Comparison of ENCODE assay signal across 10 cellular contexts in genomic region chr9:125255781-125256391, GRCh38. TPM values are rescaled to one million over a fixed set of nuclear protein-coding genes. Genes with fewer than 3 reads are reported as not detected.
DNase-seq lines count a peak whose midpoint lies in the region; ATAC-seq, FAIRE-seq and TF ChIP-seq lines count a peak whose summit lies in the region.
"Had no signal": no experiment of that assay in that cellular context is flagged by ENCODE, and none has a peak within 500 bp of the region (broad histone marks: within the 10 kb centered on the region; RNA-seq: fewer than 3 reads in every experiment).

No MANE protein-coding gene starts in this region.

- H3K9me3 ChIP-seq in A549 (no peaks in the 10 kb centered on the region), OCI-LY7 (ENCODE audit: low read length) (no peaks in the 10 kb centered on the region), MG63 (no peaks in the 10 kb centered on the region), mucosa of descending colon (no peaks in the 10 kb centered on the region)

- TF ChIP-seq POLR2A in A549 (IDR thresholded peaks at IDR 0.05; ENCODE audit: low read length), result no peak
- TF ChIP-seq POLR2A in erythroblast (IDR thresholded peaks at IDR 0.05; ENCODE audit: low read length), result no peak

- intact Hi-C loops in OCI-LY7 (cut with micrococcal nuclease; ENCODE audit: unreplicated experiment), result loop anchor here (1.0 kb wide), 1 partner anchor 118 kb away; no protein-coding TSS in a partner anchor
- intact Hi-C loops in mucosa of descending colon (cut with DNase I, micrococcal nuclease), result no loop called here

- no peaks in the 10 kb centered on the region for H3K9me2 ChIP-seq in OCI-LY7 (ENCODE audit: insufficient read depth, low read length)

- WGBS in A549 (ENCODE audit: missing lambda C conversion rate), result 38% methylated on average over 2 of the region's 2 CpGs

- H4K20me1 ChIP-seq in OCI-LY7 (ENCODE audit: insufficient read depth, low read length), result no peaks in the 10 kb centered on the region

- H3K36me3 ChIP-seq in OCI-LY7 (ENCODE audit: insufficient read depth, low read length) (no peaks in the 10 kb centered on the region), MG63 (no peaks in the 10 kb centered on the region), mucosa of descending colon (ENCODE audit: low read depth) (no peaks in the 10 kb centered on the region)

- TF ChIP-seq CTCF in A549 (IDR thresholded peaks at IDR 0.05), result peak; percentile 60
- peak; percentile 46 for TF ChIP-seq CTCF in GM10248 (IDR thresholded peaks at IDR 0.05; ENCODE audit: control extremely low read depth, extremely low read depth, low read depth, missing control alignments)
- peak; percentile 74 for TF ChIP-seq CTCF in OCI-LY7 (conservative IDR thresholded peaks at IDR 0.05; ENCODE audit: low read length)
- TF ChIP-seq CTCF in mucosa of descending colon (IDR thresholded peaks at IDR 0.05), result no peak

- POLR2A ChIA-PET in A549 (lab: Yijun Ruan, JAX), result interaction anchor here (0.5 to 2.4 kb wide), 2 partner anchors 15 to 75 kb away, joined by 3 to 21 read pairs; partner anchors contain the start of gene HSPA5
- POLR2A ChIA-PET in GM10248 (lab: Yijun Ruan, JAX), result interaction anchor here (1.7 kb wide), 1 partner anchor 14 kb away, joined by 9 read pairs; no protein-coding TSS in a partner anchor
- POLR2A ChIA-PET in OCI-LY7 (lab: Charles Lee), result interaction anchor here (0.6 to 1.3 kb wide), 5 partner anchors 12 to 107 kb away, joined by 3 to 6 read pairs (median 3); partner anchors contain the start of gene HSPA5

- no peak overlapping the region for H2AFZ ChIP-seq in OCI-LY7 (ENCODE audit: low read length)

- peak; percentile 39 to 40 for DNase-seq in A549 (ENCODE audit: low read depth in 1 of 2, low spot score in 1 of 2)
- no peak for DNase-seq in GM10248 (ENCODE audit: extremely low spot score)
- peak; percentile 32 for DNase-seq in OCI-LY7 (ENCODE audit: low spot score)
- peak; percentile 55 to 74 for DNase-seq in erythroblast (lab: John Stamatoyannopoulos, UW)
- DNase-seq in MG63, result no peak
- no peak for DNase-seq in mucosa of descending colon
- DNase-seq in DMS79 treated with DMSO at 0.1 percent for 48 hours (lab: John Stamatoyannopoulos, UW), result no peak
- DNase-seq: left colon had no signal

- H3K27ac ChIP-seq in A549, result no peak overlapping the region
- no peak overlapping the region for H3K27ac ChIP-seq in OCI-LY7 (ENCODE audit: low read depth, low read length, poor library complexity, severe bottlenecking)
- H3K27ac ChIP-seq: SK-N-MC had no signal

- peak; percentile 77 to 87 for TF ChIP-seq RAD21 in A549 (conservative IDR thresholded peaks at IDR 0.05 in 1 of 2, IDR thresholded peaks at IDR 0.05 in 1 of 2)

- H3K4me1 ChIP-seq in A549 (peaks cover 3% of the 10 kb centered on the region; the same call in 1 of the 3 replicates), OCI-LY7 (ENCODE audit: insufficient read depth, low read length, poor library complexity, severe bottlenecking) (peaks cover under 1% of the 10 kb centered on the region), mucosa of descending colon (ENCODE audit: low read depth) (no peaks in the 10 kb centered on the region)

- no peaks in the 10 kb centered on the region for H3K79me2 ChIP-seq in OCI-LY7 (ENCODE audit: insufficient read depth, low read depth, low read length)

- no peak overlapping the region for H3K4me2 ChIP-seq in A549
- H3K4me2 ChIP-seq in OCI-LY7 (ENCODE audit: low read length), result no peak overlapping the region

- no peak for FAIRE-seq in A549 (lab: Jason Lieb, UNC)

- CTCF ChIA-PET in A549 (lab: Yijun Ruan, JAX) (interaction anchor here (0.6 to 3.2 kb wide), 28 partner anchors 9 to 971 kb away, joined by 3 to 32 read pairs (median 4); no protein-coding TSS in a partner anchor), GM10248 (lab: Yijun Ruan, JAX) (interaction anchor here (0.9 to 3.1 kb wide), 14 partner anchors 11 to 1235 kb away, joined by 3 to 17 read pairs (median 4); partner anchors contain the start of genes HSPA5, NR6A1 and WDR38), OCI-LY7 (lab: Charles Lee; ENCODE audit: unreplicated experiment) (interaction anchor here (0.6 kb wide), 1 partner anchor 121 kb away, joined by 3 read pairs; no protein-coding TSS in a partner anchor)

- H3K27me3 ChIP-seq in MG63, result no peaks in the 10 kb centered on the region

- H3K4me3 ChIP-seq in A549 (no peak overlapping the region), OCI-LY7 (ENCODE audit: low read depth, low read length, poor library complexity, severe bottlenecking) (no peak overlapping the region), MG63 (no peak overlapping the region), mucosa of descending colon (no peak overlapping the region)
- H3K4me3 ChIP-seq: SK-N-MC had no signal

- TF ChIP-seq EP300 in A549 (IDR thresholded peaks at IDR 0.05), result no peak

- BruUV-seq in OCI-LY7 (replicated peaks; lab: Mats Ljungman, UMichigan), result no TSS peak

- peak; percentile 77 to 90; a peak in 5 of 6 replicates for ATAC-seq in A549
- no peak for ATAC-seq in mucosa of descending colon
- no peak for ATAC-seq in HG03139 (IDR thresholded peaks at IDR 0.05; ENCODE audit: unreplicated experiment)
- ATAC-seq: left colon had no signal

TF ChIP-seq in A549, 52 proteins besides CTCF, POLR2A, EP300 and RAD21:
- TF ChIP-seq MYC (IDR thresholded peaks at IDR 0.05; ENCODE audit: borderline replicate concordance, low read length) (no peak), ZNF302 (CRISPR knock-in tag; IDR thresholded peaks at IDR 0.05) (no peak), NR3C1 (IDR thresholded peaks at IDR 0.05) (no peak), ZFP36 (IDR thresholded peaks at IDR 0.05; ENCODE audit: borderline replicate concordance, partially characterized antibody) (no peak), HOXB5 (CRISPR knock-in tag; IDR thresholded peaks at IDR 0.05) (no peak), SMC3 (IDR thresholded peaks at IDR 0.05) (peak; percentile 62), MAFK (IDR thresholded peaks at IDR 0.05; ENCODE audit: partially characterized antibody) (peak; percentile 88), EHMT2 (IDR thresholded peaks at IDR 0.05; ENCODE audit: low read depth) (no peak)

RNA-seq across cellular contexts. Expression of gene GAPVD1, which starts 5.7 kb away (rescaled TPM):
- 23.0 and 26.1 TPM in 2 replicates for polyA plus RNA-seq in A549 (2011; rRNA removed)
- 7.4 and 8.8 TPM in 2 replicates for polyA plus RNA-seq in A549 (2012; cell fraction: cytosol; rRNA removed)
- polyA plus RNA-seq in A549 (2012; cell fraction: nucleus; rRNA removed), result 9.8 and 12.5 TPM in 2 replicates
- polyA plus RNA-seq in A549 (2017; fragmentation: RNase III; extraction: RNeasy Plus Mini Kit Qiagen cat#74134 plus additional on column Dnase treatment), result 15.2 to 18.6 TPM (median 18.2 TPM) in 3 replicates
- polyA minus RNA-seq in A549 (2011; rRNA and poly(A)+ RNA removed), result 23.4 and 26.6 TPM in 2 replicates
- total RNA-seq in OCI-LY7 (2014; rRNA removed; shearing (Covaris generic)), result 29.6 and 36.0 TPM in 2 replicates
- 41.1 and 44.5 TPM in 2 replicates for total RNA-seq in OCI-LY7 (2022)
- 27.5 and 31.4 TPM in 2 replicates for total RNA-seq in MG63 (2014; rRNA removed; shearing (Covaris generic); ENCODE audit: low replicate concordance)
- total RNA-seq in mucosa of descending colon, result 10 to 100 TPM; 40.8 to 55.1 (median 41.4) TPM

RNA-seq across cellular contexts. Expression of gene HSPA5, which starts 14.7 kb away (rescaled TPM):
- polyA plus RNA-seq in A549 (2011; rRNA removed), result 437 and 557 TPM in 2 replicates
- 107 and 112 TPM in 2 replicates for polyA plus RNA-seq in A549 (2012; cell fraction: cytosol; rRNA removed)
- polyA plus RNA-seq in A549 (2012; cell fraction: nucleus; rRNA removed), result 194 and 211 TPM in 2 replicates
- 227 to 254 TPM (median 245 TPM) in 3 replicates for polyA plus RNA-seq in A549 (2017; fragmentation: RNase III; extraction: RNeasy Plus Mini Kit Qiagen cat#74134 plus additional on column Dnase treatment)
- 218 and 240 TPM in 2 replicates for polyA minus RNA-seq in A549 (2011; rRNA and poly(A)+ RNA removed)
- 49.0 and 52.1 TPM in 2 replicates for total RNA-seq in OCI-LY7 (2014; rRNA removed; shearing (Covaris generic))
- 115 and 150 TPM in 2 replicates for total RNA-seq in OCI-LY7 (2022)
- total RNA-seq in MG63 (2014; rRNA removed; shearing (Covaris generic); ENCODE audit: low replicate concordance), result 117 and 156 TPM in 2 replicates
- total RNA-seq in mucosa of descending colon, result 100 to 1,000 TPM; 119 to 194 (median 150) TPM

RNA-seq across cellular contexts. Expression of gene RABEPK, which starts 55.5 kb away (rescaled TPM):
- polyA plus RNA-seq in A549 (2011; rRNA removed) (50.1 and 53.5 TPM in 2 replicates), A549 (2017; fragmentation: RNase III; extraction: RNeasy Plus Mini Kit Qiagen cat#74134 plus additional on column Dnase treatment) (41.9 to 44.9 TPM (median 43.0 TPM) in 3 replicates)
- polyA plus RNA-seq in A549 (2012; cell fraction: cytosol; rRNA removed), result 67.9 and 68.8 TPM in 2 replicates
- 36.1 and 37.4 TPM in 2 replicates for polyA plus RNA-seq in A549 (2012; cell fraction: nucleus; rRNA removed)
- 25.5 and 36.4 TPM in 2 replicates for polyA minus RNA-seq in A549 (2011; rRNA and poly(A)+ RNA removed)
- total RNA-seq in OCI-LY7 (2014; rRNA removed; shearing (Covaris generic)), result 16.2 and 27.0 TPM in 2 replicates
- total RNA-seq in OCI-LY7 (2022) (22.9 and 23.9 TPM in 2 replicates), mucosa of descending colon (10 to 100 TPM; 11.6 to 12.9 (median 12.1) TPM)
- 50.4 and 74.2 TPM in 2 replicates for total RNA-seq in MG63 (2014; rRNA removed; shearing (Covaris generic); ENCODE audit: low replicate concordance)

Comparison
In these comparisons a context has a peak if more than half of its experiments do, and no peak if none do; other contexts are left out.
1. ATAC-seq: peak in A549 (2 of 2); none in mucosa of descending colon (single experiment) and HG03139 (single experiment).
2. DNase-seq: peak in A549 (2 of 2), OCI-LY7 (single experiment) and erythroblast (2 of 2); none in GM10248 (single experiment), MG63 (single experiment), mucosa of descending colon (0 of 3) and DMS79 treated with DMSO at 0.1 percent for 48 hours (single experiment).